8 cellular contexts compared by ENCODE assay signal in the genomic region with DNA sequence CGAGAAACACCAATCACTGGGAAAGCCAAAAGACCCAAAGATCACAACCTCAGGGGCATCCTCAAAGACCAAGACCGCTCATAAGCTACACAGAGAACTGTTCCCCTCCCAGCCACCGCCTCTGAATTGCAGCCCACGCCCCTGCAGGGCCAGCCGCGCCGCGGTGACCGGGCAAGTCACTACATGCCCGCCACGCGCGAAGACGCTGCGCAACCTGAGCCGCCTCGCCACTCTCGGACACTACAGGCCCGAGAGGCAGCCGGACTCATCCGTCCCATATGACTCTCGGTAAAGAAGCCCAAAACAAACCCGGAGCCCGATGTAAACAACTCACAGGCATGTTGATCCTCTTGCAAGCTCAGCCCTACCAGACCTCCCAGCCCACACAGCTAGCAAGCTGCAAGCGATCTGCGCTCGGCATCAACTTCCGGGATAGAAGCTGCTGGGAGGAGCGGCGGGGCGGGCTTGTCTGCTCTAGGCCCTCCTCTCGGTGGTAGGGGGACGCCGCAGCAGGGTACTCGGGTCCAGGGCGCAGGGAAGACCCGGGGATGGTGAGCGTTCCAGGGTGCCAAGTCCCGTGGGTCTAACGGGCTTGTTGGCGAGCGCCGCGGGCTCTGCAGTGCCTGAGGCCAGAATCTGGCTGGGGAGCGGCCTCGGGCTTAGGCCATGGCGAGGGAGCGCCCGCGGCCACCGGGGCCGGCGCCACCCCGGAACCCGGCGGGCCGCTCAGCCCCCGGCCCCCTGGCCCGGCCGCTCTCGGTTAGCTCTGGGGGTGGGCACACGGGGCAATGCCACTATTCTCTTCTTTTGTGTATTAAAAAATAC. TPM values are rescaled to one million over a fixed set of nuclear protein-coding genes. Genes with fewer than 3 reads are reported as not detected.
A peak's percentile ranks its signal among the peaks of the same experiment; 100 is the strongest.
DNase-seq lines count a peak whose midpoint lies in the region; ATAC-seq and TF ChIP-seq lines count a peak whose summit lies in the region.

A gene (minus strand): TSS at position 412 of the 825 bp plus-strand sequence. CDS start 72 bp downstream, at position 340.

- H3K4me3 Mint-ChIP-seq in CD14-positive monocyte: peak within 1 kb of the TSS; percentile 99 to 100

- intact Hi-C loops in CD14-positive monocyte (cut with micrococcal nuclease): loop anchor here in 1 of 2 donors (5.0 kb wide), 2 partner anchors 35 kb away; a partner anchor contains a TSS

- H3K4me1 ChIP-seq in liver (ENCODE audit: control insufficient read depth in 4 of 4, insufficient read depth in 4 of 4, low read length in 3 of 4): peaks cover 0 to 14% (median 2%) of the 10 kb centered on the region in 4 donors

- peaks cover 0 to 4% (median 0%) of the 10 kb centered on the region in 7 donors for H3K9me3 Mint-ChIP-seq in CD14-positive monocyte

- peak; percentile 91 for ATAC-seq in GM19397 (IDR thresholded peaks at IDR 0.05; ENCODE audit: unreplicated experiment)
- ATAC-seq in HG03571 (IDR thresholded peaks at IDR 0.05; ENCODE audit: unreplicated experiment): peak; percentile 80

- H3K27ac ChIP-seq in liver (ENCODE audit: low read depth in 1 of 2, low read length in 2 of 2): peak within 1 kb of the TSS; percentile 82 to 96

- peaks cover 3 to 7% (median 5%) of the 10 kb centered on the region in 4 donors for H3K36me3 ChIP-seq in liver (ENCODE audit: control insufficient read depth in 4 of 4, insufficient read depth in 3 of 4, low read depth in 1 of 4, low read length in 3 of 4)

- H3K4me1 Mint-ChIP-seq in CD14-positive monocyte: peaks cover 21% of the 10 kb centered on the region

- H3K27me3 Mint-ChIP-seq in CD14-positive monocyte (ENCODE audit: low read depth in 3 of 3): no peaks in the 10 kb centered on the region

- DNase-seq in CD14-positive monocyte (ENCODE audit: low spot score) (peak; percentile 84), NCI-H774 (lab: John Stamatoyannopoulos, UW) (peak; percentile 83), dermis blood vessel endothelial cell (peak; percentile 96)
- peak; percentile 82 to 87 for DNase-seq in activated CD4-positive, alpha-beta T cell treated with anti-CD3 and anti-CD28 coated beads, Interleukin-2, amount 50 U/mL, for 4 hours
- DNase-seq in stimulated activated CD4-positive, alpha-beta T cell treated with anti-CD3 and anti-CD28 coated beads, Interleukin-4, amount 100 ng/mL, for 1 hour: peak; percentile 87

- under 1% methylated on average over 62 of the region's 62 CpGs for WGBS in liver

- H3K9me3 ChIP-seq in liver (ENCODE audit: control insufficient read depth in 4 of 4, low read length in 3 of 4): no peaks in the 10 kb centered on the region

- H3K27ac Mint-ChIP-seq in CD14-positive monocyte: peak within 1 kb of the TSS; percentile 96 to 99 (median 99)

- TF ChIP-seq RAD21 in liver (IDR thresholded peaks at IDR 0.05): peak; percentile 27 to 65

- H3K4me3 ChIP-seq in liver (ENCODE audit: low read depth in 1 of 3, low read length in 3 of 3): peak within 1 kb of the TSS; percentile 74 to 90 (median 88)

- peak within 1 kb of the TSS; percentile 75 to 95 for H3K9ac ChIP-seq in liver (ENCODE audit: low read depth in 1 of 2, low read length in 2 of 2)

- H3K27me3 ChIP-seq in liver (ENCODE audit: control insufficient read depth in 4 of 4, insufficient read depth in 4 of 4, low read length in 3 of 4): no peaks in the 10 kb centered on the region

- no peak for TF ChIP-seq CTCF in CD14-positive monocyte (IDR thresholded peaks at IDR 0.05)
- no peak for TF ChIP-seq CTCF in liver (IDR thresholded peaks at IDR 0.05; ENCODE audit: low read depth, low read length, missing input control)

- peaks cover 13 to 16% of the 10 kb centered on the region in 2 donors for H3K36me3 Mint-ChIP-seq in CD14-positive monocyte

TF ChIP-seq in liver, 16 proteins besides CTCF, POLR2A, EP300 and RAD21:
- TF ChIP-seq GABPA (IDR thresholded peaks at IDR 0.05 in 1 of 2, conservative IDR thresholded peaks at IDR 0.05 in 1 of 2): peak in 1 of 2 donors; percentile 66
- peak; percentile 26 for TF ChIP-seq SP1 (IDR thresholded peaks at IDR 0.05)
- TF ChIP-seq, protein P1, sequence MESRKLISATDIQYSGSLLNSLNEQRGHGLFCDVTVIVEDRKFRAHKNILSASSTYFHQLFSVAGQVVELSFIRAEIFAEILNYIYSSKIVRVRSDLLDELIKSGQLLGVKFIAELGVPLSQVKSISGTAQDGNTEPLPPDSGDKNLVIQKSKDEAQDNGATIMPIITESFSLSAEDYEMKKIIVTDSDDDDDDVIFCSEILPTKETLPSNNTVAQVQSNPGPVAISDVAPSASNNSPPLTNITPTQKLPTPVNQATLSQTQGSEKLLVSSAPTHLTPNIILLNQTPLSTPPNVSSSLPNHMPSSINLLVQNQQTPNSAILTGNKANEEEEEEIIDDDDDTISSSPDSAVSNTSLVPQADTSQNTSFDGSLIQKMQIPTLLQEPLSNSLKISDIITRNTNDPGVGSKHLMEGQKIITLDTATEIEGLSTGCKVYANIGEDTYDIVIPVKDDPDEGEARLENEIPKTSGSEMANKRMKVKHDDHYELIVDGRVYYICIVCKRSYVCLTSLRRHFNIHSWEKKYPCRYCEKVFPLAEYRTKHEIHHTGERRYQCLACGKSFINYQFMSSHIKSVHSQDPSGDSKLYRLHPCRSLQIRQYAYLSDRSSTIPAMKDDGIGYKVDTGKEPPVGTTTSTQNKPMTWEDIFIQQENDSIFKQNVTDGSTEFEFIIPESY (IDR thresholded peaks at IDR 0.05): no peak
- TF ChIP-seq, protein P2, sequence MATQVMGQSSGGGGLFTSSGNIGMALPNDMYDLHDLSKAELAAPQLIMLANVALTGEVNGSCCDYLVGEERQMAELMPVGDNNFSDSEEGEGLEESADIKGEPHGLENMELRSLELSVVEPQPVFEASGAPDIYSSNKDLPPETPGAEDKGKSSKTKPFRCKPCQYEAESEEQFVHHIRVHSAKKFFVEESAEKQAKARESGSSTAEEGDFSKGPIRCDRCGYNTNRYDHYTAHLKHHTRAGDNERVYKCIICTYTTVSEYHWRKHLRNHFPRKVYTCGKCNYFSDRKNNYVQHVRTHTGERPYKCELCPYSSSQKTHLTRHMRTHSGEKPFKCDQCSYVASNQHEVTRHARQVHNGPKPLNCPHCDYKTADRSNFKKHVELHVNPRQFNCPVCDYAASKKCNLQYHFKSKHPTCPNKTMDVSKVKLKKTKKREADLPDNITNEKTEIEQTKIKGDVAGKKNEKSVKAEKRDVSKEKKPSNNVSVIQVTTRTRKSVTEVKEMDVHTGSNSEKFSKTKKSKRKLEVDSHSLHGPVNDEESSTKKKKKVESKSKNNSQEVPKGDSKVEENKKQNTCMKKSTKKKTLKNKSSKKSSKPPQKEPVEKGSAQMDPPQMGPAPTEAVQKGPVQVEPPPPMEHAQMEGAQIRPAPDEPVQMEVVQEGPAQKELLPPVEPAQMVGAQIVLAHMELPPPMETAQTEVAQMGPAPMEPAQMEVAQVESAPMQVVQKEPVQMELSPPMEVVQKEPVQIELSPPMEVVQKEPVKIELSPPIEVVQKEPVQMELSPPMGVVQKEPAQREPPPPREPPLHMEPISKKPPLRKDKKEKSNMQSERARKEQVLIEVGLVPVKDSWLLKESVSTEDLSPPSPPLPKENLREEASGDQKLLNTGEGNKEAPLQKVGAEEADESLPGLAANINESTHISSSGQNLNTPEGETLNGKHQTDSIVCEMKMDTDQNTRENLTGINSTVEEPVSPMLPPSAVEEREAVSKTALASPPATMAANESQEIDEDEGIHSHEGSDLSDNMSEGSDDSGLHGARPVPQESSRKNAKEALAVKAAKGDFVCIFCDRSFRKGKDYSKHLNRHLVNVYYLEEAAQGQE (IDR thresholded peaks at IDR 0.05): peak; percentile 85
- TF ChIP-seq HNF4G (IDR thresholded peaks at IDR 0.05): no peak
- no peak for TF ChIP-seq FOXA2 (IDR thresholded peaks at IDR 0.05)
- TF ChIP-seq, protein P3, sequence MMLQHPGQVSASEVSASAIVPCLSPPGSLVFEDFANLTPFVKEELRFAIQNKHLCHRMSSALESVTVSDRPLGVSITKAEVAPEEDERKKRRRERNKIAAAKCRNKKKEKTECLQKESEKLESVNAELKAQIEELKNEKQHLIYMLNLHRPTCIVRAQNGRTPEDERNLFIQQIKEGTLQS (IDR thresholded peaks at IDR 0.05): no peak
- TF ChIP-seq RXRA (IDR thresholded peaks at IDR 0.05): no peak
- TF ChIP-seq JUND (IDR thresholded peaks at IDR 0.05): no peak
- TF ChIP-seq, protein P4, sequence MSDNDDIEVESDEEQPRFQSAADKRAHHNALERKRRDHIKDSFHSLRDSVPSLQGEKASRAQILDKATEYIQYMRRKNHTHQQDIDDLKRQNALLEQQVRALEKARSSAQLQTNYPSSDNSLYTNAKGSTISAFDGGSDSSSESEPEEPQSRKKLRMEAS (IDR thresholded peaks at IDR 0.05): peak; percentile 15
- TF ChIP-seq HNF4A (conservative IDR thresholded peaks at IDR 0.05): peak in 1 of 2 donors; percentile 31
- no peak for TF ChIP-seq FOXA1 (IDR thresholded peaks at IDR 0.05)
- no peak for TF ChIP-seq NR2F2 (IDR thresholded peaks at IDR 0.05)
- TF ChIP-seq YY1 (IDR thresholded peaks at IDR 0.05): peak; percentile 35
- TF ChIP-seq EGR1 (IDR thresholded peaks at IDR 0.05; ENCODE audit: low read depth in 2 of 2): no peak
- peak; percentile 93 for TF ChIP-seq TAF1 (conservative IDR thresholded peaks at IDR 0.05)

RNA-seq across cellular contexts. Expression of the gene that starts here (rescaled TPM):
- polyA plus RNA-seq in CD14-positive monocyte: 100 to 1,000 TPM; 178 to 196 TPM
- total RNA-seq in dermis blood vessel endothelial cell: 285 and 407 TPM in 2 replicates
- total RNA-seq in liver: 10 to 100 TPM in 1 of 2 donors, 1 to 10 TPM in 1; 9.8 to 41.1 TPM
- 100 to 1,000 TPM in 1 of 2 donors, 10 to 100 TPM in 1; 40.3 to 184 TPM for polyA plus RNA-seq in liver

Comparison
In these comparisons a context has a peak if more than half of its experiments do, and no peak if none do; other contexts are left out.
1. Peak in every context shown above with its lines: DNase-seq, ATAC-seq, H3K4me3 ChIP-seq and H3K27ac ChIP-seq.